In genomic region chr5:112857866-112858265, GRCh38 we compare ENCODE assay signal across 22 cellular contexts.
"Had no signal": no experiment of that assay in that cellular context is flagged by ENCODE, and none has a peak within 500 bp of the region (broad histone marks: within the 10 kb centered on the region; RNA-seq: fewer than 3 reads in every experiment).

No MANE protein-coding gene starts in this region.

- H3K27me3 ChIP-seq: esophagus muscularis mucosa, sigmoid colon, tibial nerve, upper lobe of left lung had no signal

- DNase-seq: dermis blood vessel endothelial cell; effector memory CD4-positive, alpha-beta T cell; hypothalamus; immature natural killer cell; islet precursor cell; kidney glomerular epithelial cell; left ventricle myocardium superior; lower lobe of right lung; naive thymus-derived CD8-positive, alpha-beta T cell; nephron progenitor cell; nucleus accumbens; right cardiac atrium; sigmoid colon; spleen; stimulated activated naive B cell treated with anti-CD40 and anti-IgM and Interleukin-4, amounts not matched to agents 10 μg/mL and 1 μg/mL and 100 μg/mL, for 72 hours; upper lobe of left lung had no signal

- H3K27ac ChIP-seq: coronary artery, esophagus muscularis mucosa, lower lobe of right lung, prostate gland, sigmoid colon, skin epidermis, spleen, thoracic aorta, tibial nerve, upper lobe of left lung had no signal

- H3K4me1 ChIP-seq: prostate gland had no signal

- H3K9me3 ChIP-seq: esophagus muscularis mucosa, lower lobe of right lung, prostate gland, sigmoid colon, thoracic aorta, tibial nerve, upper lobe of left lung had no signal

- H3K36me3 ChIP-seq: prostate gland, sigmoid colon, thoracic aorta, tibial nerve had no signal

- H3K4me3 ChIP-seq: coronary artery, esophagus muscularis mucosa, lower lobe of right lung, prostate gland, sigmoid colon, skin epidermis, spleen, thoracic aorta, tibial nerve, upper lobe of left lung had no signal
